In genomic region chr7:136114966-136115762, GRCh38 we compare ENCODE assay signal across 9 cellular contexts.
DNase-seq lines count a peak whose midpoint lies in the region; ATAC-seq, FAIRE-seq and TF ChIP-seq lines count a peak whose summit lies in the region.
"Had no signal": no experiment of that assay in that cellular context is flagged by ENCODE, and none has a peak within 500 bp of the region (broad histone marks: within the 10 kb centered on the region; RNA-seq: fewer than 3 reads in every experiment).

No MANE protein-coding gene starts in this region.

- TF ChIP-seq CTCF in AG09319 (IDR thresholded peaks at IDR 0.05; ENCODE audit: low read depth, low read length) (peak; percentile 79), fibroblast of the aortic adventitia (IDR thresholded peaks at IDR 0.05; ENCODE audit: insufficient read depth, low read length) (peak; percentile 79), osteoblast (IDR thresholded peaks at IDR 0.05; ENCODE audit: extremely low read depth, low read depth, low read length) (peak; percentile 84)

- no peaks in the 10 kb centered on the region for H3K9me3 ChIP-seq in osteoblast (ENCODE audit: low read depth, low read length)

- H3K27ac ChIP-seq in osteoblast (ENCODE audit: low read depth, low read length), result no peak overlapping the region
- H3K27ac ChIP-seq: skin epidermis had no signal

- DNase-seq in AG09319 (ENCODE audit: extremely low read depth, low read depth) (peak; percentile 22), GM18507 (ENCODE audit: extremely low spot score, insufficient read length, low read depth) (peak; percentile 23), NCI-H1105 (lab: John Stamatoyannopoulos, UW) (peak; percentile 43), fibroblast of the aortic adventitia (ENCODE audit: low read depth) (peak; percentile 51), osteoblast (ENCODE audit: insufficient read length, low spot score, missing footprints) (peak; percentile 66), NCI-H345 (lab: John Stamatoyannopoulos, UW) (no peak)
- peak; percentile 4 for DNase-seq in activated CD8-positive, alpha-beta memory T cell treated with anti-CD3 and anti-CD28 coated beads, Interleukin-2, amount 50 U/mL, for 24 hours (ENCODE audit: extremely low read depth)

- no peaks in the 10 kb centered on the region for H3K27me3 ChIP-seq in osteoblast (ENCODE audit: insufficient read depth, low read length)

- H3K36me3 ChIP-seq in osteoblast (ENCODE audit: insufficient read depth, low read length), result no peaks in the 10 kb centered on the region

- no peaks in the 10 kb centered on the region for H4K20me1 ChIP-seq in osteoblast (ENCODE audit: insufficient read depth, low read length)

- peak; percentile 96 for ATAC-seq in HG02840 (IDR thresholded peaks at IDR 0.05; ENCODE audit: low FRiP score, unreplicated experiment)

- H3K4me2 ChIP-seq in osteoblast (ENCODE audit: insufficient read depth, low read length), result no peak overlapping the region

- peak; percentile 51 for FAIRE-seq in GM18507 (lab: Jason Lieb, UNC)

- no peaks in the 10 kb centered on the region for H3K4me1 ChIP-seq in osteoblast (ENCODE audit: insufficient read depth, low read length)

- H3K79me2 ChIP-seq in osteoblast (ENCODE audit: insufficient read depth, low read length), result no peaks in the 10 kb centered on the region

- no peak overlapping the region for H2AFZ ChIP-seq in osteoblast (ENCODE audit: low read length)

- no peak overlapping the region for H3K4me3 ChIP-seq in fibroblast of the aortic adventitia (ENCODE audit: low read depth, low read length)
- no peak overlapping the region for H3K4me3 ChIP-seq in osteoblast (ENCODE audit: insufficient read depth, low read length)
- H3K4me3 ChIP-seq: skin epidermis had no signal
